Comparison of ENCODE assay signal across 8 cellular contexts in genomic region chr5:164597293-164597900, GRCh38.
DNase-seq lines count a peak whose midpoint lies in the region; ATAC-seq and TF ChIP-seq lines count a peak whose summit lies in the region.

No MANE protein-coding gene starts in this region.

- H3K27ac ChIP-seq in MM.1S (ENCODE audit: low read length) = no peak overlapping the region

- H3K9ac ChIP-seq in MM.1S (ENCODE audit: low read length) = no peak overlapping the region

- no peak overlapping the region for H3K4me3 ChIP-seq in HAP-1
- H3K4me3 ChIP-seq in MM.1S (ENCODE audit: low read length) = no peak overlapping the region

- no peaks in the 10 kb centered on the region for H3K9me2 ChIP-seq in MM.1S (replicated peaks; ENCODE audit: insufficient read depth, low read length)

- H3K27me3 ChIP-seq in HAP-1 (ENCODE audit: low read depth) (no peaks in the 10 kb centered on the region), MM.1S (replicated peaks; ENCODE audit: insufficient read depth, low read length) (no peaks in the 10 kb centered on the region)

- DNase-seq in HAP-1 (ENCODE audit: low spot score in 2 of 2) (peak; percentile 17 to 65), MM.1S (peak; percentile 52), iPS-NIHi7 (ENCODE audit: extremely low spot score) (peak; percentile 25), AG20443 (ENCODE audit: low spot score) (no peak), Ammon's horn (ENCODE audit: low spot score) (no peak)
- no peak for DNase-seq in activated T-cell treated with anti-CD3 and anti-CD28 coated beads, Interleukin-2, amount 50 U/mL, for 1 hour
- no peak for DNase-seq in activated naive CD4-positive, alpha-beta T cell treated with anti-CD3 and anti-CD28 coated beads for 36 hours

- in situ Hi-C loops in HAP-1 (cut with MboI; ENCODE audit: low sequenced_read_pairs) = no loop called here

- peak; percentile 93 for ATAC-seq in GM18508 (IDR thresholded peaks at IDR 0.05; ENCODE audit: insufficient read depth, unreplicated experiment)

- no peaks in the 10 kb centered on the region for H3K36me3 Mint-ChIP-seq in activated naive CD4-positive, alpha-beta T cell treated with anti-CD3 and anti-CD28 coated beads for 36 hours (ENCODE audit: low read depth)

- TF ChIP-seq CTCF in MM.1S (IDR thresholded peaks at IDR 0.05; ENCODE audit: low read length) = peak; percentile 53

- intact Hi-C loops in activated naive CD4-positive, alpha-beta T cell treated with anti-CD3 and anti-CD28 coated beads for 36 hours (cut with micrococcal nuclease) = no loop called here

- no peaks in the 10 kb centered on the region for H3K79me2 ChIP-seq in MM.1S (ENCODE audit: low read length)

- H3K27me3 Mint-ChIP-seq in activated naive CD4-positive, alpha-beta T cell treated with anti-CD3 and anti-CD28 coated beads for 36 hours (ENCODE audit: low read depth) = no peaks in the 10 kb centered on the region

- no peak overlapping the region for H2AFZ ChIP-seq in MM.1S (ENCODE audit: low read length)

- peaks cover 5% of the 10 kb centered on the region for H3K9me3 Mint-ChIP-seq in activated naive CD4-positive, alpha-beta T cell treated with anti-CD3 and anti-CD28 coated beads for 36 hours

- no peaks in the 10 kb centered on the region for H3K4me1 Mint-ChIP-seq in activated naive CD4-positive, alpha-beta T cell treated with anti-CD3 and anti-CD28 coated beads for 36 hours (ENCODE audit: low read depth)

- CTCF ChIA-PET in activated naive CD4-positive, alpha-beta T cell treated with anti-CD3 and anti-CD28 coated beads for 36 hours (lab: Charles Lee) = interaction anchor here (0.7 kb wide), 1 partner anchor 9 kb away, joined by 3 read pairs; no protein-coding TSS in a partner anchor

- no peak overlapping the region for H3K4me3 Mint-ChIP-seq in activated naive CD4-positive, alpha-beta T cell treated with anti-CD3 and anti-CD28 coated beads for 36 hours

- H3K4me2 ChIP-seq in MM.1S (ENCODE audit: low read depth, low read length) = no peak overlapping the region

- no peaks in the 10 kb centered on the region for H4K20me1 ChIP-seq in MM.1S (ENCODE audit: insufficient read depth, low read length)

- no peaks in the 10 kb centered on the region for H3K36me3 ChIP-seq in HAP-1 (replicated peaks)
- no peaks in the 10 kb centered on the region for H3K36me3 ChIP-seq in MM.1S (replicated peaks; ENCODE audit: insufficient read depth, low read length)

- H3K27ac Mint-ChIP-seq in activated naive CD4-positive, alpha-beta T cell treated with anti-CD3 and anti-CD28 coated beads for 36 hours = no peak overlapping the region

- H3K4me1 ChIP-seq in HAP-1 = no peaks in the 10 kb centered on the region
- no peaks in the 10 kb centered on the region for H3K4me1 ChIP-seq in MM.1S (ENCODE audit: low read length)

- H3F3A ChIP-seq in MM.1S (ENCODE audit: insufficient read depth, low read length) = no peaks in the 10 kb centered on the region

- no peaks in the 10 kb centered on the region for H3K9me3 ChIP-seq in HAP-1
- no peaks in the 10 kb centered on the region for H3K9me3 ChIP-seq in MM.1S (replicated peaks; ENCODE audit: insufficient read depth, low read length)

Comparison
In these comparisons a context has a peak if more than half of its experiments do, and no peak if none do; other contexts are left out.
1. DNase-seq: peak in HAP-1 (2 of 2), MM.1S (single experiment) and iPS-NIHi7 (single experiment); none in activated T-cell treated with anti-CD3 and anti-CD28 coated beads, Interleukin-2, amount 50 U/mL, for 1 hour (single experiment), activated naive CD4-positive, alpha-beta T cell treated with anti-CD3 and anti-CD28 coated beads for 36 hours (single experiment), AG20443 (single experiment) and Ammon's horn (single experiment).